Comparison of ENCODE assay signal across 8 cellular contexts in genomic region chr6:106975699-106976032, GRCh38. TPM values are rescaled to one million over a fixed set of nuclear protein-coding genes. Genes with fewer than 3 reads are reported as not detected.
A peak's percentile ranks its signal among the peaks of the same experiment; 100 is the strongest.
DNase-seq lines count a peak whose midpoint lies in the region; ATAC-seq and TF ChIP-seq lines count a peak whose summit lies in the region.

No MANE protein-coding gene starts in this region.

- peak overlapping the region; percentile 27; the same call in 1 of the 2 replicates for H3K4me3 ChIP-seq in AG04450 (ENCODE audit: low read depth, low read length)
- peak overlapping the region; percentile 40 for H3K4me3 ChIP-seq in HFF-Myc (replicated peaks; ENCODE audit: low read depth, low read length)
- H3K4me3 ChIP-seq in astrocyte of the cerebellum (ENCODE audit: low read depth, low read length): peak overlapping the region; percentile 62

- no peak for TF ChIP-seq CTCF in AG04450 (IDR thresholded peaks at IDR 0.05; ENCODE audit: low read depth, low read length)
- TF ChIP-seq CTCF in HFF-Myc (IDR thresholded peaks at IDR 0.05; ENCODE audit: low read depth, low read length, missing control alignments): no peak
- TF ChIP-seq CTCF in astrocyte of the cerebellum (IDR thresholded peaks at IDR 0.05; ENCODE audit: low read depth, low read length, missing control alignments): no peak

- no peak overlapping the region for H3K27ac ChIP-seq in AG04450 (ENCODE audit: low read depth, low read length)

- no peak for DNase-seq in AG04450 (ENCODE audit: low read depth, low spot score)
- no peak for DNase-seq in HFF-Myc (ENCODE audit: extremely low read depth, low read depth)
- DNase-seq in astrocyte of the cerebellum (ENCODE audit: low read depth): no peak
- DNase-seq in memory B cell (ENCODE audit: low spot score in 2 of 2): no peak
- no peak for DNase-seq in islet precursor cell

- CTCF ChIA-PET in AG04450 (lab: Charles Lee): interaction anchor here (1.2 to 2.3 kb wide), 2 partner anchors 531 to 636 kb away, joined by 4 to 9 read pairs; no protein-coding TSS in a partner anchor

- H3K27me3 Mint-ChIP-seq in memory B cell: no peaks in the 10 kb centered on the region

- H3K27me3 ChIP-seq in AG04450 (ENCODE audit: control insufficient read depth, insufficient read depth, low read length): peaks cover 52% of the 10 kb centered on the region

- in situ Hi-C loops in astrocyte of the cerebellum (cut with HindIII; ENCODE audit: low sequenced_read_pairs): no loop called here

- peak overlapping the region; percentile 82 for H3K4me3 Mint-ChIP-seq in memory B cell

- H3K27ac Mint-ChIP-seq in memory B cell: peak overlapping the region; percentile 87

- POLR2A ChIA-PET in AG04450 (lab: Yijun Ruan, JAX): no interaction called here

- peaks cover 23% of the 10 kb centered on the region for H3K4me1 Mint-ChIP-seq in memory B cell

- no peaks in the 10 kb centered on the region for H3K9me3 Mint-ChIP-seq in memory B cell

- H3K36me3 Mint-ChIP-seq in memory B cell: peaks cover 14% of the 10 kb centered on the region

- no peaks in the 10 kb centered on the region for H3K9me3 ChIP-seq in AG04450 (ENCODE audit: control insufficient read depth, insufficient read depth, low read length)

- no peak for ATAC-seq in memory B cell (ENCODE audit: low read depth)
- ATAC-seq in activated CD4-positive, CD25-positive, alpha-beta regulatory T cell treated with anti-CD3 and anti-CD28 coated beads, Interleukin-2, amount 50 U/mL, for 24 hours: no peak
- ATAC-seq in GM21576 (IDR thresholded peaks at IDR 0.05; ENCODE audit: unreplicated experiment): no peak
- ATAC-seq in GM18520 (IDR thresholded peaks at IDR 0.05; ENCODE audit: unreplicated experiment): no peak

RNA-seq across cellular contexts. Expression of gene CD24, which starts 1.1 kb away (rescaled TPM):
- polyA plus RNA-seq in AG04450 (2011; rRNA removed): 0.09 and 0.89 TPM in 2 replicates
- 0.28 and 0.83 TPM in 2 replicates for polyA minus RNA-seq in AG04450 (2011; rRNA and poly(A)+ RNA removed)

RNA-seq across cellular contexts. Expression of gene MTRES1, which starts 52.3 kb away (rescaled TPM):
- 11.0 and 16.5 TPM in 2 replicates for polyA plus RNA-seq in AG04450 (2011; rRNA removed)
- 4.2 and 5.1 TPM in 2 replicates for polyA minus RNA-seq in AG04450 (2011; rRNA and poly(A)+ RNA removed)
